In the genomic region with DNA sequence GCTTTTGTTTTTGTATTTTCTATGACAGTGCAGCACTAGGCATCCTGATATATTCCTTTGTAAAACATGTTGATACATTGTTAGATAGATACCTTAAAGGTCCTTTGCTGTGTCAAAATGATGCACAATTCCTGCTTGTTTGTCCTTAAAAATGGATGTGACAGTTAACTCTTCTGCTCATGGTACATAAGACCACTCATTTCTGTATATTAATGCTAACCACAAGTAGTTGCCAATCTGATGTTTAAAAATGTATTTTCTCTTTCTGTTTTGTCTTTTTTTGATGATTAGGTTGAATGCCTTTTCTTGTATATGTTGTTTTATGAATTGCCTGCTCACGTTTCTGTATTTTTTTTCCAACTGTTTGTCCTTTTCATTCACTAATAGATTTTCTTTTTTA, we compare ENCODE assay signal across 15 cellular contexts.
DNase-seq lines count a peak whose midpoint lies in the region; ATAC-seq and FAIRE-seq lines count a peak whose summit lies in the region.
"Had no signal": no experiment of that assay in that cellular context is flagged by ENCODE, and none has a peak within 500 bp of the region (broad histone marks: within the 10 kb centered on the region; RNA-seq: fewer than 3 reads in every experiment).

No MANE protein-coding gene starts in this region.

- peak; percentile 5 for FAIRE-seq in RCC 7860 (lab: Jason Lieb, UNC)

- ATAC-seq in central memory CD8-positive, alpha-beta T cell (replicated peaks; ENCODE audit: extremely low read depth, poor library complexity, severe bottlenecking): no peak
- ATAC-seq in stimulated activated naive CD8-positive, alpha-beta T cell treated with anti-CD3 and anti-CD28 coated beads, Interleukin-15, amount 100 ng/mL, for 72 hours: no peak
- ATAC-seq in GM18502 (IDR thresholded peaks at IDR 0.05; ENCODE audit: poor library complexity, unreplicated experiment): no peak
- no peak for ATAC-seq in HG03108 (IDR thresholded peaks at IDR 0.05; ENCODE audit: unreplicated experiment)

- no peak for DNase-seq in activated naive CD4-positive, alpha-beta T cell treated with Interleukin-2 at 50 U/mL for 16 hours
- DNase-seq in RCC 7860 (ENCODE audit: low spot score) (no peak), putamen (ENCODE audit: low spot score) (no peak)
- no peak for DNase-seq in central memory CD8-positive, alpha-beta T cell (ENCODE audit: low spot score in 2 of 2)
- DNase-seq in stimulated activated naive CD8-positive, alpha-beta T cell treated with anti-CD3 and anti-CD28 coated beads, Interleukin-15, amount 100 ng/mL, for 72 hours: no peak
- DNase-seq: endodermal cell, NCI-H1436 treated with DMSO at 0.1 percent for 48 hours, NCI-H446 treated with DMSO at 0.1 percent for 48 hours, OCI-M1, sigmoid colon, stomach, WERI-Rb-1 had no signal

- peak overlapping the region; percentile 79 for H3K4me3 Mint-ChIP-seq in activated naive CD4-positive, alpha-beta T cell treated with anti-CD3 and anti-CD28 coated beads, Interleukin-2, amount 50 U/mL, for 24 hours
- peak overlapping the region; percentile 70 for H3K4me3 Mint-ChIP-seq in central memory CD8-positive, alpha-beta T cell
- peak overlapping the region; percentile 80 to 85 for H3K4me3 Mint-ChIP-seq in stimulated activated naive CD8-positive, alpha-beta T cell treated with anti-CD3 and anti-CD28 coated beads, Interleukin-15, amount 100 ng/mL, for 72 hours
- H3K4me3 Mint-ChIP-seq: endodermal cell had no signal

- peaks cover 13% of the 10 kb centered on the region for H3K36me3 Mint-ChIP-seq in activated naive CD4-positive, alpha-beta T cell treated with anti-CD3 and anti-CD28 coated beads, Interleukin-2, amount 50 U/mL, for 24 hours
- H3K36me3 Mint-ChIP-seq in central memory CD8-positive, alpha-beta T cell (ENCODE audit: insufficient read depth): peaks cover 22% of the 10 kb centered on the region

- H3K9me3 Mint-ChIP-seq in activated naive CD4-positive, alpha-beta T cell treated with anti-CD3 and anti-CD28 coated beads, Interleukin-2, amount 50 U/mL, for 24 hours: peaks cover 5% of the 10 kb centered on the region
- no peaks in the 10 kb centered on the region for H3K9me3 Mint-ChIP-seq in central memory CD8-positive, alpha-beta T cell
- H3K9me3 Mint-ChIP-seq in stimulated activated naive CD8-positive, alpha-beta T cell treated with anti-CD3 and anti-CD28 coated beads, Interleukin-15, amount 100 ng/mL, for 72 hours: peaks cover 6 to 11% of the 10 kb centered on the region in 2 donors

- peak overlapping the region; percentile 80 for H3K27ac Mint-ChIP-seq in activated naive CD4-positive, alpha-beta T cell treated with anti-CD3 and anti-CD28 coated beads, Interleukin-2, amount 50 U/mL, for 24 hours
- H3K27ac Mint-ChIP-seq in central memory CD8-positive, alpha-beta T cell (ENCODE audit: low read depth): peak overlapping the region; percentile 100
- peak overlapping the region; percentile 78 to 95 for H3K27ac Mint-ChIP-seq in stimulated activated naive CD8-positive, alpha-beta T cell treated with anti-CD3 and anti-CD28 coated beads, Interleukin-15, amount 100 ng/mL, for 72 hours

- no peaks in the 10 kb centered on the region for H3K27me3 Mint-ChIP-seq in activated naive CD4-positive, alpha-beta T cell treated with anti-CD3 and anti-CD28 coated beads, Interleukin-2, amount 50 U/mL, for 24 hours
- no peaks in the 10 kb centered on the region for H3K27me3 Mint-ChIP-seq in central memory CD8-positive, alpha-beta T cell
- H3K27me3 Mint-ChIP-seq in stimulated activated naive CD8-positive, alpha-beta T cell treated with anti-CD3 and anti-CD28 coated beads, Interleukin-15, amount 100 ng/mL, for 72 hours: no peaks in the 10 kb centered on the region

- H3K4me1 Mint-ChIP-seq in activated naive CD4-positive, alpha-beta T cell treated with anti-CD3 and anti-CD28 coated beads, Interleukin-2, amount 50 U/mL, for 24 hours: peaks cover 95% of the 10 kb centered on the region
- peaks cover 87% of the 10 kb centered on the region for H3K4me1 Mint-ChIP-seq in central memory CD8-positive, alpha-beta T cell
- H3K4me1 Mint-ChIP-seq in stimulated activated naive CD8-positive, alpha-beta T cell treated with anti-CD3 and anti-CD28 coated beads, Interleukin-15, amount 100 ng/mL, for 72 hours: peaks cover 88% of the 10 kb centered on the region
